ENCODE assay signal across 8 cellular contexts in the genomic region with DNA sequence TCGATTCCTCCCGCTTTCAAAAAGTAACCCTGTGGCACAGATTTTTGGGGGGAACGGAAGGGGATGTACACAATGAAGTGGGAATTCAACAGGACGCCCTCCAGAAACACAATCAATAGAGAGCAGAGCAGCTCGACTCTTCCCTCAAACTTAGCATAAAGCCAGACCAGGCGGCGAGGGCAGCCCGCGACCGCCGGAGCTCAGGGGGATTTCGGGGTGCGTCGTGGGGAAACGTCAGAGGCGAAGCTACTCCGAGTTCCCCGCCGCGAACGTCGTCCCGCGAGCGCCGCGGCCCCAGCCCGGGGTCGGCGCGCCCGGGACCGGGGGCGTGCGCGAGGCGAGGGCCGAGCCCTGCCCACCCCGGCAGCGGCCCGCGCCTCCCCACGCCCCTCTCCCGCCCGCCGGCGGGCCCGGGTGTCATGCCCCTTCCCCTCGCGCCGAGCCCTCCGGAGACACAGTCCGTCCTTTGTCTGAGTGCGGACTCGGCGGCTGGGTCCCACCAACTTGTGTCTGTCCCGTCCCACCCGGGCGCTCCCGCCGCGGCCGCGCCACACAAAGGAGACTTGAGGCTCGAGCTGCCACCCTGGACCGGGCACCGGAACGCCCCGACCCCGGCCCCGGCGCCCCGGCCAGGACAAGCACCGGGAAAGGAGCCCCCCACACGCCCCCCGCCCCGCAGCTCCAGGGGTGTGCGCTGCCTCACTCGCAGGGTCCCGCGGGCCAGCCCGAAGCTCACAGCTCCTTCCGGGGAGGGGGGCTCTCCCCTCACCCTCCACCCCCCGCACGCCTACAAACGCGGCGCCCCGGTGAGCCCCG. TPM values are rescaled to one million over a fixed set of nuclear protein-coding genes. Genes with fewer than 3 reads are reported as not detected.
DNase-seq lines count a peak whose midpoint lies in the region; ATAC-seq and TF ChIP-seq lines count a peak whose summit lies in the region.

No MANE protein-coding gene starts in this region.

- peak overlapping the region; percentile 65 to 98 (median 93) for H3K4me3 ChIP-seq in spleen

- peak; percentile 49 for DNase-seq in CD14-positive monocyte (ENCODE audit: low spot score)
- DNase-seq in T-helper 9 cell, result peak; percentile 70
- DNase-seq in immature natural killer cell, result peak; percentile 69 to 75 (median 75)
- peak; percentile 92 for DNase-seq in spleen
- DNase-seq in DMS153 (lab: John Stamatoyannopoulos, UW), result no peak

- ATAC-seq in GM19395 (IDR thresholded peaks at IDR 0.05; ENCODE audit: unreplicated experiment), result peak; percentile 41
- ATAC-seq in HG03520 (IDR thresholded peaks at IDR 0.05; ENCODE audit: unreplicated experiment), result peak; percentile 24

- H3K9me3 Mint-ChIP-seq in CD14-positive monocyte, result no peaks in the 10 kb centered on the region
- peaks cover 0 to 7% (median 0%) of the 10 kb centered on the region in 5 experiments for H3K9me3 Mint-ChIP-seq in brain
- no peaks in the 10 kb centered on the region for H3K9me3 Mint-ChIP-seq in immature natural killer cell

- no peaks in the 10 kb centered on the region for H3K36me3 ChIP-seq in spleen

- H3K27me3 Mint-ChIP-seq in CD14-positive monocyte (ENCODE audit: low read depth in 3 of 3), result peaks cover 0 to 3% (median 1%) of the 10 kb centered on the region in 3 donors
- H3K27me3 Mint-ChIP-seq in brain, result peaks cover 3% of the 10 kb centered on the region
- peaks cover 4 to 15% (median 9%) of the 10 kb centered on the region in 3 donors for H3K27me3 Mint-ChIP-seq in immature natural killer cell (ENCODE audit: low read depth in 3 of 3)

- H3K4me1 Mint-ChIP-seq in CD14-positive monocyte, result peaks cover 22% of the 10 kb centered on the region
- H3K4me1 Mint-ChIP-seq in brain, result peaks cover 42% of the 10 kb centered on the region
- peaks cover 18 to 43% of the 10 kb centered on the region in 2 donors for H3K4me1 Mint-ChIP-seq in immature natural killer cell

- no peaks in the 10 kb centered on the region for H3K36me3 Mint-ChIP-seq in CD14-positive monocyte
- H3K36me3 Mint-ChIP-seq in brain, result peaks cover 20% of the 10 kb centered on the region
- no peaks in the 10 kb centered on the region for H3K36me3 Mint-ChIP-seq in immature natural killer cell

- no peak for TF ChIP-seq CTCF in CD14-positive monocyte (IDR thresholded peaks at IDR 0.05)
- TF ChIP-seq CTCF in brain (conservative IDR thresholded peaks at IDR 0.05), result no peak
- TF ChIP-seq CTCF in spleen (IDR thresholded peaks at IDR 0.05 in 8 of 11, conservative IDR thresholded peaks at IDR 0.05 in 3 of 11), result no peak

- H3K27ac Mint-ChIP-seq in CD14-positive monocyte (peak overlapping the region; percentile 57 to 91 (median 90)), brain (peak overlapping the region; percentile 93 to 99 (median 98)), immature natural killer cell (peak overlapping the region; percentile 90 to 98 (median 96))

- TF ChIP-seq POLR2A in spleen (IDR thresholded peaks at IDR 0.05), result no peak

- H3K4me1 ChIP-seq in spleen, result peaks cover 0 to 32% (median 17%) of the 10 kb centered on the region in 6 donors

- peaks cover 0 to 8% (median 0%) of the 10 kb centered on the region in 7 donors for H3K27me3 ChIP-seq in spleen (replicated peaks in 1 of 7)

- intact Hi-C loops in CD14-positive monocyte (cut with micrococcal nuclease), result loop anchor here (5.0 to 10.0 kb wide), 4 partner anchors 59 to 244 kb away; partner anchors contain the start of genes ZNF425 (in 2 of the 2) and PDIA4 (in 1 of the 2)
- intact Hi-C loops in spleen (cut with DNase I; ENCODE audit: low total_unique reads), result loop anchor here (10.0 kb wide), 1 partner anchor 51 kb away; no protein-coding TSS in a partner anchor

- peak overlapping the region; percentile 94 to 97 for H3K4me3 Mint-ChIP-seq in CD14-positive monocyte
- H3K4me3 Mint-ChIP-seq in brain, result peak overlapping the region; percentile 91 to 99 (median 98)
- peak overlapping the region; percentile 95 to 98 (median 96) for H3K4me3 Mint-ChIP-seq in immature natural killer cell

- H3K9me3 ChIP-seq in spleen, result no peaks in the 10 kb centered on the region

- H3K27ac ChIP-seq in spleen, result peak overlapping the region; percentile 88 to 96 (median 94)

- WGBS in spleen, 5 donors, result 0 to 2% (median 1%) methylated on average over 5 to 90 of the region's 90 CpGs

RNA-seq across cellular contexts. Expression of gene EZH2, which starts 0.7 kb away (rescaled TPM):
- polyA plus RNA-seq in CD14-positive monocyte, result 1 to 10 TPM; 1.3 to 1.6 TPM
- 21.9 TPM for polyA plus RNA-seq in brain (ENCODE audit: insufficient read depth, low read depth, low replicate concordance)
- polyA plus RNA-seq in immature natural killer cell, result 1 to 10 TPM; 5.0 to 9.5 (median 6.6) TPM
- 10 to 100 TPM in 3 of 7 donors, 1 to 10 TPM in 4; 6.0 to 14.5 (median 9.8) TPM for total RNA-seq in spleen
- polyA plus RNA-seq in spleen, result 1 to 10 TPM; 5.0 to 7.1 (median 5.7) TPM
